28 cellular contexts compared by ENCODE assay signal in the genomic region with DNA sequence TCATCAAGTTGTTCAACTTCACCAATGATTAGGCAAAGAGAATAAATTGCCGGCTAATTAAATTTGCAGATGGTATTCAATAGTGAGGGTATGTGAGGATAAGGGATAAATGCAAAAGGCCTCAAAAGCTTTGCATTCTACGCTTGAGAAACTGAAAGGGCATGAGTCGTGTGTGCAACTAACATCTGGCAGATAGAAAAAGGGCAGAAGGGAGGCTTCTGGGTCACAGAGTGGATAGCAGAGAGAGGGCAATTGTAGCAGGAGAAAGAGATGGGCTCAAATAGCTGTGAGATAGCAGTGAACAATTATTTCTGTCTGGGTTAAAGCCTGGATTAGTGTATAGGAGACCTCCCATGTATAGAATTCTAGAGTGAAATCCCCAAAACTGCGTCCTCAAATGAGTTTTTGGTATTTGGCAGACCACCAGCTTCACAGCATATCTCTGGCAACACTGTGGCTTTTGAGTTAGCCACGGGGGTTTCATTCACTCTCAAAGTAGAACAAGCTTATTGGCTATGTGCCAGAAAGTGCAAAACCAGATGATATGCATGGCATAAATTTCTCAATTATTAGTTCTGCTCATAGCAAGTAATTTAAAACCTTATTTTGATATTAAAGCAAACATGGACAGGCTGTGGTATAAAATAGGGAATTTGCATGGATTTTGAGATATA.
"Had no signal": no experiment of that assay in that cellular context is flagged by ENCODE, and none has a peak within 500 bp of the region (broad histone marks: within the 10 kb centered on the region; RNA-seq: fewer than 3 reads in every experiment).

No MANE protein-coding gene starts in this region.

- H3K27ac ChIP-seq: esophagus squamous epithelium, gastrocnemius medialis, sigmoid colon, stomach, suprapubic skin, tibial nerve had no signal

- ATAC-seq: activated T-cell treated with anti-CD3 and anti-CD28 coated beads, Interleukin-2, amount 50 U/mL, for 4 hours; gastrocnemius medialis; left ventricle myocardium superior; naive thymus-derived CD8-positive, alpha-beta T cell; stimulated activated memory B cell treated with anti-CD40 and anti-IgM and Interleukin-4, amounts not matched to agents 10 μg/mL and 1 μg/mL and 100 μg/mL, for 72 hours had no signal

- H3K27me3 ChIP-seq: esophagus squamous epithelium, gastrocnemius medialis, sigmoid colon, stomach, suprapubic skin, tibial nerve had no signal

- H3K36me3 ChIP-seq: esophagus squamous epithelium, gastrocnemius medialis, sigmoid colon, stomach, suprapubic skin, tibial nerve had no signal

- H3K9me3 Mint-ChIP-seq: activated T-helper 2 cell treated with anti-CD3 and anti-CD28 coated beads, Interferon-gamma antibody, Interleukin-2, Interleukin-4, amounts not matched to agents 10 μg/mL and 5 μg/mL and 100 μg/mL, durations not matched to agents 14 hours and 24 hours and 36 hours; mesothelial cell of epicardium; stimulated activated memory B cell treated with anti-CD40 and anti-IgM and Interleukin-4, amounts not matched to agents 10 μg/mL and 1 μg/mL and 100 μg/mL, for 72 hours had no signal

- H3K4me1 ChIP-seq: esophagus squamous epithelium, gastrocnemius medialis, sigmoid colon, stomach, suprapubic skin, tibial nerve had no signal

- H3K27me3 Mint-ChIP-seq: activated B cell treated with CpG ODN at 0.5 μM for 24 hours; activated naive CD8-positive, alpha-beta T cell treated with anti-CD3 and anti-CD28 coated beads for 36 hours; stimulated activated memory B cell treated with anti-CD40 and anti-IgM and Interleukin-4, amounts not matched to agents 10 μg/mL and 1 μg/mL and 100 μg/mL, for 72 hours had no signal

- H3K9me3 ChIP-seq: esophagus squamous epithelium, gastrocnemius medialis, sigmoid colon, stomach, suprapubic skin, tibial nerve had no signal

- H3K4me3 Mint-ChIP-seq: activated B cell treated with CpG ODN at 0.5 μM for 24 hours; activated naive CD8-positive, alpha-beta T cell treated with anti-CD3 and anti-CD28 coated beads for 36 hours; activated T-cell treated with anti-CD3 and anti-CD28 coated beads, Interleukin-2, amount 50 U/mL, for 4 hours; endodermal cell; mesothelial cell of epicardium; naive thymus-derived CD8-positive, alpha-beta T cell; stimulated activated memory B cell treated with anti-CD40 and anti-IgM and Interleukin-4, amounts not matched to agents 10 μg/mL and 1 μg/mL and 100 μg/mL, for 72 hours had no signal

- DNase-seq: activated B cell treated with CpG ODN at 0.5 μM for 24 hours; activated CD4-positive, alpha-beta T cell treated with anti-CD3 and anti-CD28 coated beads for 4 hours; activated CD4-positive, alpha-beta T cell treated with anti-CD3 and anti-CD28 coated beads, Interleukin-2, amount 50 U/mL, for 48 hours; activated CD8-positive, alpha-beta memory T cell treated with anti-CD3 and anti-CD28 coated beads, Interleukin-2, amount 50 U/mL, for 48 hours; activated naive CD4-positive, alpha-beta T cell; activated naive CD8-positive, alpha-beta T cell treated with anti-CD3 and anti-CD28 coated beads for 36 hours; activated T-cell treated with anti-CD3 and anti-CD28 coated beads, Interleukin-2, amount 50 U/mL, for 4 hours; amniotic stem cell; cortex of kidney; endodermal cell; esophagus squamous epithelium; gastrocnemius medialis; head of caudate nucleus; hypothalamus; left ventricle myocardium superior; mammary epithelial cell; naive thymus-derived CD8-positive, alpha-beta T cell; retina; sigmoid colon; stimulated activated CD4-positive, alpha-beta T cell treated with anti-CD3 and anti-CD28 coated beads, Interleukin-15, amount 100 ng/mL, for 24 hours; stomach had no signal

- H3K4me3 ChIP-seq: esophagus squamous epithelium, gastrocnemius medialis, sigmoid colon, smooth muscle cell, stomach, suprapubic skin, tibial nerve had no signal

- H3K27ac Mint-ChIP-seq: activated B cell treated with CpG ODN at 0.5 μM for 24 hours; activated naive CD8-positive, alpha-beta T cell treated with anti-CD3 and anti-CD28 coated beads for 36 hours; activated T-helper 2 cell treated with anti-CD3 and anti-CD28 coated beads, Interferon-gamma antibody, Interleukin-2, Interleukin-4, amounts not matched to agents 10 μg/mL and 5 μg/mL and 100 μg/mL, durations not matched to agents 14 hours and 24 hours and 36 hours; endodermal cell; mesothelial cell of epicardium; naive thymus-derived CD8-positive, alpha-beta T cell; progenitor cell of endocrine pancreas; stimulated activated memory B cell treated with anti-CD40 and anti-IgM and Interleukin-4, amounts not matched to agents 10 μg/mL and 1 μg/mL and 100 μg/mL, for 72 hours had no signal

- H3K36me3 Mint-ChIP-seq: activated naive CD8-positive, alpha-beta T cell treated with anti-CD3 and anti-CD28 coated beads for 36 hours; mesothelial cell of epicardium; naive thymus-derived CD8-positive, alpha-beta T cell; stimulated activated memory B cell treated with anti-CD40 and anti-IgM and Interleukin-4, amounts not matched to agents 10 μg/mL and 1 μg/mL and 100 μg/mL, for 72 hours had no signal

- H3K4me1 Mint-ChIP-seq: activated B cell treated with CpG ODN at 0.5 μM for 24 hours; activated naive CD8-positive, alpha-beta T cell treated with anti-CD3 and anti-CD28 coated beads for 36 hours; endodermal cell; mesothelial cell of epicardium; naive thymus-derived CD8-positive, alpha-beta T cell; stimulated activated memory B cell treated with anti-CD40 and anti-IgM and Interleukin-4, amounts not matched to agents 10 μg/mL and 1 μg/mL and 100 μg/mL, for 72 hours had no signal
